In genomic region chr2:137847443-137847842, GRCh38 we compare ENCODE assay signal across 20 cellular contexts.
DNase-seq lines count a peak whose midpoint lies in the region; ATAC-seq, FAIRE-seq and TF ChIP-seq lines count a peak whose summit lies in the region.
"Had no signal": no experiment of that assay in that cellular context is flagged by ENCODE, and none has a peak within 500 bp of the region (broad histone marks: within the 10 kb centered on the region; RNA-seq: fewer than 3 reads in every experiment).

No MANE protein-coding gene starts in this region.

- no peaks in the 10 kb centered on the region for H4K20me1 ChIP-seq in keratinocyte (ENCODE audit: control insufficient read depth, extremely low read depth, insufficient read depth, low read length)

- peak overlapping the region; percentile 73 for H3K4me2 ChIP-seq in keratinocyte (ENCODE audit: control insufficient read depth, extremely low read depth, insufficient read depth, low read depth, low read length)
- H3K4me2 ChIP-seq: KMS-11 had no signal

- H3K27me3 ChIP-seq in bronchial epithelial cell (ENCODE audit: control insufficient read depth, insufficient read depth, low read length) (no peaks in the 10 kb centered on the region), keratinocyte (ENCODE audit: control insufficient read depth, extremely low read depth, insufficient read depth, low read length) (no peaks in the 10 kb centered on the region)

- H3K4me3 Mint-ChIP-seq in Calu3 (ENCODE audit: low read depth, unreplicated experiment) = peak overlapping the region; percentile 33
- H3K4me3 Mint-ChIP-seq: CD4-positive, alpha-beta T cell had no signal

- peak; percentile 43 for DNase-seq in Calu3
- peak; percentile 60 for DNase-seq in HT-29 (ENCODE audit: low spot score)
- peak; percentile 94 for DNase-seq in bronchial epithelial cell (ENCODE audit: low read depth)
- no peak for DNase-seq in keratinocyte (ENCODE audit: low read depth, low spot score)
- no peak for DNase-seq in NCI-H2196 (lab: John Stamatoyannopoulos, UW; ENCODE audit: unreplicated experiment)
- DNase-seq: CD4-positive, alpha-beta T cell; DMS79; NCI-H1417 treated with DMSO at 0.1 percent for 48 hours; NCI-H187 treated with DMSO at 0.1 percent for 48 hours; NCI-H226; NCI-H524 treated with DMSO at 0.1 percent for 48 hours had no signal

- FAIRE-seq in bronchial epithelial cell (lab: Jason Lieb, UNC) (no peak), keratinocyte (lab: Jason Lieb, UNC) (peak; percentile 36)
- FAIRE-seq: A204.1, GM12892, GM18507 had no signal

- H3K4me1 Mint-ChIP-seq in Calu3 (ENCODE audit: low read depth, unreplicated experiment) = peaks cover 8% of the 10 kb centered on the region

- H3K27ac Mint-ChIP-seq in Calu3 (ENCODE audit: unreplicated experiment) = peak overlapping the region; percentile 95
- H3K27ac Mint-ChIP-seq: CD4-positive, alpha-beta T cell had no signal

- peak overlapping the region; percentile 60 for H3K27ac ChIP-seq in keratinocyte (ENCODE audit: control insufficient read depth, insufficient read depth, low read length)
- H3K27ac ChIP-seq: KMS-11 had no signal

- no peaks in the 10 kb centered on the region for H3K79me2 ChIP-seq in keratinocyte (ENCODE audit: control insufficient read depth, insufficient read depth, low read length)

- CTCF ChIA-PET in Calu3 (lab: Charles Lee) = interaction anchor here (0.7 kb wide), 1 partner anchor 140 kb away, joined by 3 read pairs; no protein-coding TSS in a partner anchor

- no peak for ATAC-seq in GM19452 (IDR thresholded peaks at IDR 0.05; ENCODE audit: unreplicated experiment)
- no peak for ATAC-seq in GM21526 (IDR thresholded peaks at IDR 0.05; ENCODE audit: low FRiP score, unreplicated experiment)
- no peak for ATAC-seq in GM21786 (IDR thresholded peaks at IDR 0.05; ENCODE audit: unreplicated experiment)
- ATAC-seq: HCT116, Right ventricle myocardium inferior had no signal

- H3K9ac ChIP-seq in keratinocyte (ENCODE audit: control insufficient read depth, extremely low read depth, insufficient read depth, low read length) = no peak overlapping the region
- H3K9ac ChIP-seq: KMS-11 had no signal

- H2AFZ ChIP-seq in keratinocyte (ENCODE audit: control insufficient read depth, low read length) = no peak overlapping the region

- no peaks in the 10 kb centered on the region for H3K9me3 ChIP-seq in keratinocyte (ENCODE audit: control insufficient read depth, low read depth, low read length)

- peaks cover 6% of the 10 kb centered on the region for H3K36me3 Mint-ChIP-seq in Calu3 (ENCODE audit: insufficient read depth, unreplicated experiment)

- BruUV-seq in Calu3 (replicated peaks; lab: Mats Ljungman, UMichigan) = no TSS peak

- H3K36me3 ChIP-seq in bronchial epithelial cell (ENCODE audit: control insufficient read depth, insufficient read depth, low read length) = no peaks in the 10 kb centered on the region
- no peaks in the 10 kb centered on the region for H3K36me3 ChIP-seq in keratinocyte (ENCODE audit: control insufficient read depth in 2 of 2, extremely low read depth in 1 of 2, insufficient read depth in 2 of 2, low read length in 2 of 2)

- H3K4me1 ChIP-seq in keratinocyte (ENCODE audit: control insufficient read depth, extremely low read depth, insufficient read depth, low read length) = peaks cover 8% of the 10 kb centered on the region

- dilution Hi-C loops in keratinocyte (cut with MboI; ENCODE audit: extremely low pct_ligation_motif_present, low sequenced_read_pairs) = no loop called here

- no peaks in the 10 kb centered on the region for H3K9me1 ChIP-seq in keratinocyte (ENCODE audit: control insufficient read depth, extremely low read depth, insufficient read depth, low read length)

- intact Hi-C loops in Calu3 (cut with micrococcal nuclease; ENCODE audit: unreplicated experiment) = loop anchor here (10.0 kb wide), 1 partner anchor 673 kb away; no protein-coding TSS in a partner anchor

- H3K4me3 ChIP-seq in bronchial epithelial cell (ENCODE audit: low read depth, low read length) (peak overlapping the region; percentile 17), keratinocyte (ENCODE audit: control insufficient read depth in 2 of 3, extremely low read depth in 1 of 3, insufficient read depth in 2 of 3, low read depth in 1 of 3, low read length in 3 of 3) (peak overlapping the region in 2 of 3 experiments; percentile 23 to 40)

- H3K9me3 Mint-ChIP-seq in Calu3 (ENCODE audit: low read depth, unreplicated experiment) = no peaks in the 10 kb centered on the region
- H3K9me3 Mint-ChIP-seq: CD4-positive, alpha-beta T cell had no signal

- TF ChIP-seq CTCF in Calu3 (IDR thresholded peaks at IDR 0.05; ENCODE audit: unreplicated experiment) (no peak), bronchial epithelial cell (IDR thresholded peaks at IDR 0.05; ENCODE audit: insufficient read depth, low read length, severe bottlenecking) (no peak), keratinocyte (optimal IDR thresholded peaks at IDR 0.05 in 1 of 3, IDR thresholded peaks at IDR 0.05 in 1 of 3, conservative IDR thresholded peaks at IDR 0.05 in 1 of 3; ENCODE audit: extremely low read depth in 1 of 3, insufficient read depth in 2 of 3, low read length in 3 of 3) (no peak)

- H3K27me3 Mint-ChIP-seq in Calu3 (ENCODE audit: unreplicated experiment) = no peaks in the 10 kb centered on the region

Comparison
In these comparisons a context has a peak if more than half of its experiments do, and no peak if none do; other contexts are left out.
1. DNase-seq: peak in Calu3 (single experiment), HT-29 (single experiment) and bronchial epithelial cell (single experiment); none in keratinocyte (single experiment) and NCI-H2196 (single experiment).